Comparison of ENCODE assay signal across 14 cellular contexts in the genomic region with DNA sequence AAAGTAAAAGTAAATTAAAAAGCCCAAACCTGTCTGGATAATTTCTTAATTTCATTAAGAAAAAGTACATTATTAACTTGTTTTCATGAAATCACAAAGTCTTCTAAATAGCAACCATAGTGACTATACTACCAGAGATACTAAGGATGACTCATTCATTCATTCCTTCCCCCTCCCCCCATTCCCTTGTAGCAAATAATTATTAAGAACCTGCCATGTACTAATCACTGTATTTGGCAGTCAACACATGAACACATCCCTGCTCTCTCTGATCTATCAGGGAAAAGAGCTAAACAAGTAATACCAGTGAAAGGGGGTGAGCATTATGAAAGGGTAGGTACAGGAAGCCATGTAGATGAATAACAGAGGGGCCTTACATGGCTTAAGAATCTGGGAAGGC.
"Had no signal": no experiment of that assay in that cellular context is flagged by ENCODE, and none has a peak within 500 bp of the region (broad histone marks: within the 10 kb centered on the region; RNA-seq: fewer than 3 reads in every experiment).

No MANE protein-coding gene starts in this region.

- DNase-seq: activated CD4-positive, alpha-beta T cell treated with anti-CD3 and anti-CD28 coated beads, Interleukin-2, amount 10 ng/mL, durations not matched to agents 7 days and 5 days; activated CD8-positive, alpha-beta memory T cell treated with anti-CD3 and anti-CD28 coated beads, Interleukin-2, amount 50 U/mL, for 48 hours; activated gamma-delta T cell treated with Interleukin-2 at 50 U/mL for 16 hours; colonic mucosa; effector CD4-positive, alpha-beta T cell; naive B cell; ovary; stimulated activated CD4-positive, alpha-beta T cell treated with anti-CD3 and anti-CD28 coated beads, Interleukin-12 subunit alpha, Interleukin-12 subunit beta, amount 100 ng/mL, for 4 hours; stimulated activated CD4-positive, alpha-beta T cell treated with anti-CD3 and anti-CD28 coated beads, Interleukin-2, amount 100 ng/mL, for 24 hours; stomach had no signal

- H3K9ac ChIP-seq: neural progenitor cell had no signal

- H3K9me3 ChIP-seq: colonic mucosa, ovary, stomach had no signal

- H3K4me1 ChIP-seq: colonic mucosa, neural progenitor cell had no signal

- H3K27me3 ChIP-seq: colonic mucosa, neural progenitor cell, ovary, stomach had no signal

- H3K27ac ChIP-seq: colonic mucosa, epithelial cell of prostate, neural progenitor cell, ovary had no signal

- H2AFZ ChIP-seq: neural progenitor cell had no signal

- H3K4me3 ChIP-seq: colonic mucosa, neural progenitor cell, ovary, stomach had no signal

- H3K4me2 ChIP-seq: neural progenitor cell had no signal

- FAIRE-seq: islet of Langerhans, urothelium cell line had no signal

- H3K36me3 ChIP-seq: colonic mucosa, ovary had no signal
